ENCODE assay signal across 13 cellular contexts in the genomic region with DNA sequence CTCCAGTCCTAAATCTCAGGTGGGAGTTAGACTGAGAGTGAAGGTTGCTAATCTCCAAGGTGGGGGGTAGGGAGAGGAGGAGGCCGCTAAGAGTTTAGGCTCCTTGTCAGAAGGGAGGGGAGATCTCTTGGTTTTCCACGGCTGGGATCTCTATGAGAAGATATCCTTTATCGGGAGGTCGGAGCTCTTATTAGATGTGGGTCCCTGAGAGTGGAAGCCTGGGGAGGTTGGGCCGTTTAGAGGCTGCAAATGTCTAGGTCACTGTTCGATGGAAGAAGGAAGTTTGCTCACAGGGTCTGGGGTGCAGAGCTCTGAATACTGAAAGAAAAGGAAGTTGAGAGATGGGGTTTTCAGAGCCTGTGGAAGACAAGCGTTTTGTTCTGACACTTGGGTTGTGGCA. TPM values are rescaled to one million over a fixed set of nuclear protein-coding genes. Genes with fewer than 3 reads are reported as not detected.
A peak's percentile ranks its signal among the peaks of the same experiment; 100 is the strongest.
DNase-seq lines count a peak whose midpoint lies in the region; ATAC-seq lines count a peak whose summit lies in the region.
"Had no signal": no experiment of that assay in that cellular context is flagged by ENCODE, and none has a peak within 500 bp of the region (broad histone marks: within the 10 kb centered on the region; RNA-seq: fewer than 3 reads in every experiment).

No MANE protein-coding gene starts in this region.

- H3K9me3 Mint-ChIP-seq in activated T-helper 17 cell treated with anti-CD3 and anti-CD28 coated beads, Interleukin-2, amount 50 U/mL, for 72 hours = no peaks in the 10 kb centered on the region
- peaks cover 0 to 11% (median 3%) of the 10 kb centered on the region in 11 donors for H3K9me3 Mint-ChIP-seq in naive thymus-derived CD4-positive, alpha-beta T cell
- H3K9me3 Mint-ChIP-seq in stimulated activated memory B cell treated with anti-CD40 and anti-IgM and Interleukin-4, amounts not matched to agents 10 μg/mL and 1 μg/mL and 100 μg/mL, for 72 hours = peaks cover 11% of the 10 kb centered on the region

- H3K27me3 ChIP-seq in naive thymus-derived CD4-positive, alpha-beta T cell (ENCODE audit: control insufficient read depth in 2 of 2, insufficient read depth in 2 of 2, low read length in 2 of 2) = no peaks in the 10 kb centered on the region
- H3K27me3 ChIP-seq: right atrium auricular region had no signal

- ATAC-seq in activated T-helper 17 cell treated with anti-CD3 and anti-CD28 coated beads, Interleukin-2, amount 50 U/mL, for 72 hours (replicated peaks) = no peak
- ATAC-seq in naive thymus-derived CD4-positive, alpha-beta T cell = no peak
- no peak for ATAC-seq in GM21526 (IDR thresholded peaks at IDR 0.05; ENCODE audit: low FRiP score, unreplicated experiment)
- no peak for ATAC-seq in stimulated activated memory B cell treated with anti-CD40 and anti-IgM and Interleukin-4, amounts not matched to agents 10 μg/mL and 1 μg/mL and 100 μg/mL, for 72 hours
- ATAC-seq in GM21737 (IDR thresholded peaks at IDR 0.05; ENCODE audit: unreplicated experiment) = no peak
- no peak for ATAC-seq in HG03469 (IDR thresholded peaks at IDR 0.05; ENCODE audit: unreplicated experiment)
- ATAC-seq: esophagus mucosa had no signal

- peaks cover 0 to 22% (median 6%) of the 10 kb centered on the region in 3 experiments for H3K36me3 ChIP-seq in naive thymus-derived CD4-positive, alpha-beta T cell (ENCODE audit: control insufficient read depth in 2 of 3, insufficient read depth in 3 of 3, low read length in 3 of 3)

- H3K4me1 ChIP-seq in naive thymus-derived CD4-positive, alpha-beta T cell (ENCODE audit: control insufficient read depth in 2 of 2, insufficient read depth in 2 of 2, low read length in 2 of 2) = peaks cover 25 to 54% of the 10 kb centered on the region in 2 donors

- no peaks in the 10 kb centered on the region for H3K27me3 Mint-ChIP-seq in activated T-helper 17 cell treated with anti-CD3 and anti-CD28 coated beads, Interleukin-2, amount 50 U/mL, for 72 hours
- no peaks in the 10 kb centered on the region for H3K27me3 Mint-ChIP-seq in naive thymus-derived CD4-positive, alpha-beta T cell
- H3K27me3 Mint-ChIP-seq in stimulated activated memory B cell treated with anti-CD40 and anti-IgM and Interleukin-4, amounts not matched to agents 10 μg/mL and 1 μg/mL and 100 μg/mL, for 72 hours = peaks cover 22% of the 10 kb centered on the region

- peaks cover 82% of the 10 kb centered on the region for H3K36me3 Mint-ChIP-seq in activated T-helper 17 cell treated with anti-CD3 and anti-CD28 coated beads, Interleukin-2, amount 50 U/mL, for 72 hours (ENCODE audit: low read depth)
- H3K36me3 Mint-ChIP-seq in naive thymus-derived CD4-positive, alpha-beta T cell = peaks cover 14 to 42% (median 27%) of the 10 kb centered on the region in 5 donors
- peaks cover 23% of the 10 kb centered on the region for H3K36me3 Mint-ChIP-seq in stimulated activated memory B cell treated with anti-CD40 and anti-IgM and Interleukin-4, amounts not matched to agents 10 μg/mL and 1 μg/mL and 100 μg/mL, for 72 hours

- no peaks in the 10 kb centered on the region for H3K9me3 ChIP-seq in naive thymus-derived CD4-positive, alpha-beta T cell (ENCODE audit: control insufficient read depth in 2 of 3, low read length in 3 of 3)
- H3K9me3 ChIP-seq: right atrium auricular region had no signal

- H3K27ac ChIP-seq in naive thymus-derived CD4-positive, alpha-beta T cell (ENCODE audit: low read depth, low read length) = peak overlapping the region; percentile 99
- H3K27ac ChIP-seq: right atrium auricular region had no signal

- intact Hi-C loops in naive thymus-derived CD4-positive, alpha-beta T cell (cut with micrococcal nuclease) = no loop called here

- CTCF ChIA-PET in naive thymus-derived CD4-positive, alpha-beta T cell (lab: Charles Lee) = interaction anchor here (1.3 kb wide), 1 partner anchor 10 kb away, joined by 3 read pairs; the partner anchor contains the start of gene PRKCG

- POLR2A ChIA-PET in naive thymus-derived CD4-positive, alpha-beta T cell (lab: Charles Lee) = interaction anchor here (0.5 to 1.5 kb wide), 3 partner anchors 8 to 12 kb away, joined by 3 read pairs; partner anchors contain the start of gene PRKCG

- in situ Hi-C loops in KBM-7 (cut with MboI; ENCODE audit: low pct_unique_long_range_greater_than_20kb, low sequenced_read_pairs) = no loop called here

- DNase-seq in CD1c-positive myeloid dendritic cell (ENCODE audit: extremely low spot score) (peak; percentile 80), KBM-7 (peak; percentile 51)
- DNase-seq in naive thymus-derived CD4-positive, alpha-beta T cell = no peak
- DNase-seq: DMS79, NCI-H2171 had no signal

- peak overlapping the region; percentile 47 for H3K4me3 Mint-ChIP-seq in activated T-helper 17 cell treated with anti-CD3 and anti-CD28 coated beads, Interleukin-2, amount 50 U/mL, for 72 hours
- H3K4me3 Mint-ChIP-seq in naive thymus-derived CD4-positive, alpha-beta T cell = peak overlapping the region; percentile 67 to 92 (median 82)
- no peak overlapping the region for H3K4me3 Mint-ChIP-seq in stimulated activated memory B cell treated with anti-CD40 and anti-IgM and Interleukin-4, amounts not matched to agents 10 μg/mL and 1 μg/mL and 100 μg/mL, for 72 hours

- H3K4me1 Mint-ChIP-seq in activated T-helper 17 cell treated with anti-CD3 and anti-CD28 coated beads, Interleukin-2, amount 50 U/mL, for 72 hours = peaks cover 37% of the 10 kb centered on the region
- peaks cover 38 to 72% (median 63%) of the 10 kb centered on the region in 7 donors for H3K4me1 Mint-ChIP-seq in naive thymus-derived CD4-positive, alpha-beta T cell
- peaks cover 46% of the 10 kb centered on the region for H3K4me1 Mint-ChIP-seq in stimulated activated memory B cell treated with anti-CD40 and anti-IgM and Interleukin-4, amounts not matched to agents 10 μg/mL and 1 μg/mL and 100 μg/mL, for 72 hours

- no peak overlapping the region for H3K4me3 ChIP-seq in naive thymus-derived CD4-positive, alpha-beta T cell (ENCODE audit: low read length)
- H3K4me3 ChIP-seq: right atrium auricular region had no signal

- peak overlapping the region; percentile 4 for H3K27ac Mint-ChIP-seq in activated T-helper 17 cell treated with anti-CD3 and anti-CD28 coated beads, Interleukin-2, amount 50 U/mL, for 72 hours
- H3K27ac Mint-ChIP-seq in naive thymus-derived CD4-positive, alpha-beta T cell = peak overlapping the region in 8 of 9 donors; percentile 63 to 95 (median 91)
- H3K27ac Mint-ChIP-seq in stimulated activated memory B cell treated with anti-CD40 and anti-IgM and Interleukin-4, amounts not matched to agents 10 μg/mL and 1 μg/mL and 100 μg/mL, for 72 hours = no peak overlapping the region

RNA-seq across cellular contexts. Expression of gene MYADM, which starts 3.8 kb away (rescaled TPM):
- 10 to 100 TPM; 48.8 to 72.8 TPM for total RNA-seq in activated T-helper 17 cell treated with anti-CD3 and anti-CD28 coated beads, Interleukin-2, amount 50 U/mL, for 72 hours
- 100 to 1,000 TPM in 3 of 5 experiments, 10 to 100 TPM in 2; 51.5 to 524 (median 116) TPM for total RNA-seq in naive thymus-derived CD4-positive, alpha-beta T cell
- 10 to 100 TPM; 60.6 to 61.3 TPM for polyA plus RNA-seq in naive thymus-derived CD4-positive, alpha-beta T cell

RNA-seq across cellular contexts. Expression of gene PRKCG, which starts 10.5 kb away (rescaled TPM):
- total RNA-seq in activated T-helper 17 cell treated with anti-CD3 and anti-CD28 coated beads, Interleukin-2, amount 50 U/mL, for 72 hours = not detected
- total RNA-seq in naive thymus-derived CD4-positive, alpha-beta T cell = 1 to 10 TPM in 2 of 5 experiments, not detected in 3; 1.6 to 2.4 TPM
- under 1 TPM in 1 of 2 donors, not detected in 1; 0.05 TPM for polyA plus RNA-seq in naive thymus-derived CD4-positive, alpha-beta T cell
- total RNA-seq: esophagus mucosa, right atrium auricular region had no signal
- polyA plus RNA-seq: keratinocyte had no signal

RNA-seq across cellular contexts. Expression of gene CACNG7, which starts 37.6 kb away (rescaled TPM):
- total RNA-seq in activated T-helper 17 cell treated with anti-CD3 and anti-CD28 coated beads, Interleukin-2, amount 50 U/mL, for 72 hours = not detected
- total RNA-seq in naive thymus-derived CD4-positive, alpha-beta T cell = not detected
- polyA plus RNA-seq in naive thymus-derived CD4-positive, alpha-beta T cell = not detected
- total RNA-seq: esophagus mucosa, right atrium auricular region had no signal
- polyA plus RNA-seq: keratinocyte had no signal

RNA-seq across cellular contexts. Expression of gene NLRP12, which starts 47.3 kb away (rescaled TPM):
- total RNA-seq in activated T-helper 17 cell treated with anti-CD3 and anti-CD28 coated beads, Interleukin-2, amount 50 U/mL, for 72 hours = not detected
- 10 to 100 TPM in 1 of 5 experiments, 1 to 10 TPM in 1, under 1 TPM in 1, not detected in 2; 0.14 to 16.1 (median 1.8) TPM for total RNA-seq in naive thymus-derived CD4-positive, alpha-beta T cell
- not detected for polyA plus RNA-seq in naive thymus-derived CD4-positive, alpha-beta T cell
- polyA plus RNA-seq: keratinocyte had no signal

Comparison
In these comparisons a context has a peak if more than half of its experiments do, and no peak if none do; other contexts are left out.
1. DNase-seq: peak in CD1c-positive myeloid dendritic cell (single experiment) and KBM-7 (single experiment); none in naive thymus-derived CD4-positive, alpha-beta T cell (0 of 9).